In genomic region chr20:32190608-32191415, GRCh38 we compare ENCODE assay signal across 8 cellular contexts. TPM values are rescaled to one million over a fixed set of nuclear protein-coding genes. Genes with fewer than 3 reads are reported as not detected.
DNase-seq lines count a peak whose midpoint lies in the region; ATAC-seq and TF ChIP-seq lines count a peak whose summit lies in the region.

No MANE protein-coding gene starts in this region.

- peak overlapping the region; percentile 78 for H3K27ac ChIP-seq in suprapubic skin

- H3K36me3 ChIP-seq in suprapubic skin = peaks cover 9% of the 10 kb centered on the region

- POLR2A ChIA-PET in activated CD4-positive, alpha-beta T cell treated with anti-CD3 and anti-CD28 coated beads, Interleukin-2, amount 10 ng/mL, durations not matched to agents 7 days and 5 days (lab: Charles Lee) = no interaction called here

- no peaks in the 10 kb centered on the region for H3K27me3 Mint-ChIP-seq in activated CD4-positive, alpha-beta T cell treated with anti-CD3 and anti-CD28 coated beads, Interleukin-2, amount 10 ng/mL, durations not matched to agents 7 days and 5 days
- no peaks in the 10 kb centered on the region for H3K27me3 Mint-ChIP-seq in activated T-helper 2 cell treated with anti-CD3 and anti-CD28 coated beads, Interferon-gamma antibody, Interleukin-2, Interleukin-4, amounts not matched to agents 10 μg/mL and 5 μg/mL and 100 μg/mL, durations not matched to agents 14 hours and 24 hours and 36 hours (ENCODE audit: low read depth)

- CTCF ChIA-PET in activated CD4-positive, alpha-beta T cell treated with anti-CD3 and anti-CD28 coated beads, Interleukin-2, amount 10 ng/mL, durations not matched to agents 7 days and 5 days (lab: Charles Lee) = interaction anchor here (0.5 kb wide), 1 partner anchor 455 kb away, joined by 3 read pairs; no protein-coding TSS in a partner anchor

- TF ChIP-seq EP300 in suprapubic skin (IDR thresholded peaks at IDR 0.05) = no peak

- no peak for TF ChIP-seq POLR2A in suprapubic skin (IDR thresholded peaks at IDR 0.05)

- ATAC-seq in left colon = peak; percentile 12

- H3K27ac Mint-ChIP-seq in activated CD4-positive, alpha-beta T cell treated with anti-CD3 and anti-CD28 coated beads, Interleukin-2, amount 10 ng/mL, durations not matched to agents 7 days and 5 days = peak overlapping the region; percentile 82
- peak overlapping the region; percentile 27 for H3K27ac Mint-ChIP-seq in activated T-helper 2 cell treated with anti-CD3 and anti-CD28 coated beads, Interferon-gamma antibody, Interleukin-2, Interleukin-4, amounts not matched to agents 10 μg/mL and 5 μg/mL and 100 μg/mL, durations not matched to agents 14 hours and 24 hours and 36 hours

- DNase-seq in activated CD4-positive, alpha-beta T cell treated with anti-CD3 and anti-CD28 coated beads, Interleukin-2, amount 10 ng/mL, durations not matched to agents 7 days and 5 days = no peak
- DNase-seq in activated CD4-positive, alpha-beta T cell treated with anti-CD3 and anti-CD28 coated beads for 1 hour = no peak
- no peak for DNase-seq in activated T-helper 2 cell treated with anti-CD3 and anti-CD28 coated beads, Interferon-gamma antibody, Interleukin-2, Interleukin-4, amounts not matched to agents 10 μg/mL and 5 μg/mL and 100 μg/mL, durations not matched to agents 14 hours and 24 hours and 36 hours (ENCODE audit: low spot score)
- DNase-seq in left colon (peak in 1 of 2 donors; percentile 22), suprapubic skin (ENCODE audit: low spot score in 2 of 2) (no peak), HPDE6-E6E7 (ENCODE audit: extremely low spot score) (no peak), GM10266 (ENCODE audit: extremely low spot score) (no peak), NCI-H2171 treated with DMSO at 0.1 percent for 48 hours (lab: John Stamatoyannopoulos, UW) (no peak)

- WGBS in suprapubic skin = 60% methylated on average over 14 of the region's 14 CpGs

- H3K36me3 Mint-ChIP-seq in activated CD4-positive, alpha-beta T cell treated with anti-CD3 and anti-CD28 coated beads, Interleukin-2, amount 10 ng/mL, durations not matched to agents 7 days and 5 days (ENCODE audit: low read depth) = peaks cover 14% of the 10 kb centered on the region
- peaks cover 54% of the 10 kb centered on the region for H3K36me3 Mint-ChIP-seq in activated T-helper 2 cell treated with anti-CD3 and anti-CD28 coated beads, Interferon-gamma antibody, Interleukin-2, Interleukin-4, amounts not matched to agents 10 μg/mL and 5 μg/mL and 100 μg/mL, durations not matched to agents 14 hours and 24 hours and 36 hours (ENCODE audit: low read depth)

- peaks cover 19% of the 10 kb centered on the region for H3K4me1 Mint-ChIP-seq in activated CD4-positive, alpha-beta T cell treated with anti-CD3 and anti-CD28 coated beads, Interleukin-2, amount 10 ng/mL, durations not matched to agents 7 days and 5 days
- H3K4me1 Mint-ChIP-seq in activated T-helper 2 cell treated with anti-CD3 and anti-CD28 coated beads, Interferon-gamma antibody, Interleukin-2, Interleukin-4, amounts not matched to agents 10 μg/mL and 5 μg/mL and 100 μg/mL, durations not matched to agents 14 hours and 24 hours and 36 hours (ENCODE audit: low read depth) = peaks cover 25% of the 10 kb centered on the region

- intact Hi-C loops in activated T-helper 2 cell treated with anti-CD3 and anti-CD28 coated beads, Interferon-gamma antibody, Interleukin-2, Interleukin-4, amounts not matched to agents 10 μg/mL and 5 μg/mL and 100 μg/mL, durations not matched to agents 14 hours and 24 hours and 36 hours (cut with micrococcal nuclease) = no loop called here
- intact Hi-C loops in left colon (cut with DNase I, micrococcal nuclease) = no loop called here

- H3K4me1 ChIP-seq in suprapubic skin = peaks cover 28% of the 10 kb centered on the region

- peak overlapping the region; percentile 82 for H3K4me3 ChIP-seq in suprapubic skin

- TF ChIP-seq CTCF in suprapubic skin (IDR thresholded peaks at IDR 0.05) (no peak), GM10266 (IDR thresholded peaks at IDR 0.05; ENCODE audit: control insufficient read depth, insufficient read depth, low read depth, missing control alignments) (no peak)

- peak overlapping the region; percentile 62 for H3K4me3 Mint-ChIP-seq in activated CD4-positive, alpha-beta T cell treated with anti-CD3 and anti-CD28 coated beads, Interleukin-2, amount 10 ng/mL, durations not matched to agents 7 days and 5 days
- H3K4me3 Mint-ChIP-seq in activated T-helper 2 cell treated with anti-CD3 and anti-CD28 coated beads, Interferon-gamma antibody, Interleukin-2, Interleukin-4, amounts not matched to agents 10 μg/mL and 5 μg/mL and 100 μg/mL, durations not matched to agents 14 hours and 24 hours and 36 hours (ENCODE audit: low read depth) = peak overlapping the region; percentile 65

- no peaks in the 10 kb centered on the region for H3K9me3 Mint-ChIP-seq in activated CD4-positive, alpha-beta T cell treated with anti-CD3 and anti-CD28 coated beads, Interleukin-2, amount 10 ng/mL, durations not matched to agents 7 days and 5 days
- H3K9me3 Mint-ChIP-seq in activated T-helper 2 cell treated with anti-CD3 and anti-CD28 coated beads, Interferon-gamma antibody, Interleukin-2, Interleukin-4, amounts not matched to agents 10 μg/mL and 5 μg/mL and 100 μg/mL, durations not matched to agents 14 hours and 24 hours and 36 hours = no peaks in the 10 kb centered on the region

- H3K27me3 ChIP-seq in suprapubic skin = no peaks in the 10 kb centered on the region

- no peaks in the 10 kb centered on the region for H3K9me3 ChIP-seq in suprapubic skin

RNA-seq across cellular contexts. Expression of gene PLAGL2, which starts 16.7 kb away (rescaled TPM):
- 10 to 100 TPM; 22.8 to 25.6 TPM for total RNA-seq in activated CD4-positive, alpha-beta T cell treated with anti-CD3 and anti-CD28 coated beads, Interleukin-2, amount 10 ng/mL, durations not matched to agents 7 days and 5 days
- 125 and 126 TPM in 2 replicates for total RNA-seq in activated T-helper 2 cell treated with anti-CD3 and anti-CD28 coated beads, Interferon-gamma antibody, Interleukin-2, Interleukin-4, amounts not matched to agents 10 μg/mL and 5 μg/mL and 100 μg/mL, durations not matched to agents 14 hours and 24 hours and 36 hours
- 10 to 100 TPM; 13.4 to 28.0 TPM for total RNA-seq in left colon
- total RNA-seq in suprapubic skin = 10 to 100 TPM; 13.0 to 28.8 (median 20.4) TPM

RNA-seq across cellular contexts. Expression of gene POFUT1, which starts 16.9 kb away (rescaled TPM):
- 10 to 100 TPM; 26.5 to 27.1 TPM for total RNA-seq in activated CD4-positive, alpha-beta T cell treated with anti-CD3 and anti-CD28 coated beads, Interleukin-2, amount 10 ng/mL, durations not matched to agents 7 days and 5 days
- 67.4 and 68.8 TPM in 2 replicates for total RNA-seq in activated T-helper 2 cell treated with anti-CD3 and anti-CD28 coated beads, Interferon-gamma antibody, Interleukin-2, Interleukin-4, amounts not matched to agents 10 μg/mL and 5 μg/mL and 100 μg/mL, durations not matched to agents 14 hours and 24 hours and 36 hours
- total RNA-seq in left colon (10 to 100 TPM; 36.6 to 63.2 TPM), suprapubic skin (10 to 100 TPM; 19.0 to 36.4 (median 24.1) TPM)
